16 cellular contexts compared by ENCODE assay signal in the genomic region with DNA sequence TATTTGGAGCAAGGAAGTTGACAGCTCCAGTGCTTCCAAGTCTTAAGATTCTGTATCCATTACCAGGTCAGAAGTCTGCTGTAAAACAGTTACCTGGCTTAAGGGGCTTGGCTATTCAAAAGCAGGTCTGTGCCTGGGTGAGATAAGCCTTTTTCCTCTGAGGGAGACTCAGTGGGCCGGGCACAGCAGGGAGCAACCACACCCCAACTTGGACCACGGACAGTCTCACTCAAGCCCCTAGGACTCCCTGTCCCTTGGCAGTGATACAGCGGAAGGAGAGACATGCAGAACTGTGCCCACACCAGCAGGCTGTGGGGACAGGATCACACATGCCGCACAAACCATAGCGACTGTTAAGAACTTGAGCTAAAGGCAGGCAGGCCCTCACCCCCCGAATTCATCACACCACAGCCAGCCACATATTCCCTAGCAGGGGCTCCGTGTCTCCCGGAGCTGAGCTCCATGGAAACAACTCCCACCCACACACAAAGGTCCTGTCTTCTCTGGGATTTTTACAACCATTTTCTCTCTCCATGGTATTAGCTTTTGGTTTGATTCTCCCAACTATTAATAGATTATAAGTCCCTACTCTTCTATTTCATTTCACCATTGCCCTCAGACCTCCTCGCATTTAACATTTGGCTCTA. TPM values are rescaled to one million over a fixed set of nuclear protein-coding genes. Genes with fewer than 3 reads are reported as not detected.
DNase-seq lines count a peak whose midpoint lies in the region; ATAC-seq, FAIRE-seq and TF ChIP-seq lines count a peak whose summit lies in the region.
"Had no signal": no experiment of that assay in that cellular context is flagged by ENCODE, and none has a peak within 500 bp of the region (broad histone marks: within the 10 kb centered on the region; RNA-seq: fewer than 3 reads in every experiment).

No MANE protein-coding gene starts in this region.

- FAIRE-seq in endothelial cell of umbilical vein (lab: Jason Lieb, UNC): no peak

- H3F3A ChIP-seq in PC-3 (ENCODE audit: low read length, unreplicated experiment): no peaks in the 10 kb centered on the region

- no peaks in the 10 kb centered on the region for H3K79me2 ChIP-seq in PC-3 (ENCODE audit: low read length)
- H3K79me2 ChIP-seq in endothelial cell of umbilical vein (ENCODE audit: control insufficient read depth, insufficient read depth, low read length): no peaks in the 10 kb centered on the region

- intact Hi-C loops in right cardiac atrium (cut with DNase I): loop anchor here in 2 of 4 donors (5.0 to 10.0 kb wide), 2 partner anchors 60 to 67 kb away; no protein-coding TSS in a partner anchor
- intact Hi-C loops in Right ventricle myocardium superior (cut with DNase I): loop anchor here (5.0 to 10.0 kb wide), 2 partner anchors 70 to 617 kb away; no protein-coding TSS in a partner anchor
- intact Hi-C loops in PC-3 (cut with micrococcal nuclease): no loop called here
- intact Hi-C loops in endothelial cell of umbilical vein (cut with micrococcal nuclease): loop anchor here (5.0 kb wide), 2 partner anchors 190 to 620 kb away; no protein-coding TSS in a partner anchor

- no peak overlapping the region for H3K4me3 ChIP-seq in right cardiac atrium (ENCODE audit: low read length)
- H3K4me3 ChIP-seq in PC-3 (ENCODE audit: low read length): no peak overlapping the region
- no peak overlapping the region for H3K4me3 ChIP-seq in endothelial cell of umbilical vein (replicated peaks in 1 of 3; ENCODE audit: insufficient read depth in 1 of 3, low read depth in 1 of 3, low read length in 3 of 3)

- ATAC-seq in right cardiac atrium (peak; percentile 49 to 79), Right ventricle myocardium superior (ENCODE audit: poor library complexity) (no peak), PC-3 (peak; percentile 14; the same call in 1 of the 2 replicates)

- no peak for TF ChIP-seq POLR2A in endothelial cell of umbilical vein (IDR thresholded peaks at IDR 0.05; ENCODE audit: low read depth, low read length)

- POLR2A ChIA-PET in PC-3 (lab: Charles Lee; ENCODE audit: unreplicated experiment) (no interaction called here), endothelial cell of umbilical vein (lab: Charles Lee) (no interaction called here)

- no peak overlapping the region for H2AFZ ChIP-seq in PC-3 (ENCODE audit: low read length)
- no peak overlapping the region for H2AFZ ChIP-seq in endothelial cell of umbilical vein (ENCODE audit: low read depth, low read length)

- H3K4me1 ChIP-seq in right cardiac atrium (ENCODE audit: control insufficient read depth, insufficient read depth, low read length) (no peaks in the 10 kb centered on the region), PC-3 (ENCODE audit: insufficient read depth, low read length) (no peaks in the 10 kb centered on the region), endothelial cell of umbilical vein (ENCODE audit: control insufficient read depth, extremely low read depth, insufficient read depth, low read length) (peaks cover 6% of the 10 kb centered on the region)

- H3K9ac ChIP-seq in PC-3 (ENCODE audit: low read length) (no peak overlapping the region), endothelial cell of umbilical vein (replicated peaks; ENCODE audit: extremely low read depth, insufficient read depth, low read length) (no peak overlapping the region)

- H3K27me3 ChIP-seq in right cardiac atrium (ENCODE audit: control insufficient read depth, insufficient read depth) (no peaks in the 10 kb centered on the region), PC-3 (ENCODE audit: low read length) (no peaks in the 10 kb centered on the region), endothelial cell of umbilical vein (ENCODE audit: control insufficient read depth in 2 of 2, insufficient read depth in 2 of 2, low read length in 2 of 2) (peaks cover 15 to 25% of the 10 kb centered on the region in 2 experiments)

- H3K9me1 ChIP-seq in endothelial cell of umbilical vein (replicated peaks; ENCODE audit: control insufficient read depth, extremely low read depth, insufficient read depth, low read length): no peaks in the 10 kb centered on the region

- 61% methylated on average over 9 of the region's 9 CpGs for WGBS in right cardiac atrium

- H4K20me1 ChIP-seq in PC-3 (ENCODE audit: low read length) (no peaks in the 10 kb centered on the region), endothelial cell of umbilical vein (replicated peaks; ENCODE audit: control insufficient read depth, extremely low read depth, insufficient read depth, low read length) (no peaks in the 10 kb centered on the region)

- no peak for DNase-seq in right cardiac atrium
- no peak for DNase-seq in Right ventricle myocardium superior
- no peak for DNase-seq in PC-3
- DNase-seq in endothelial cell of umbilical vein (ENCODE audit: low read depth, low spot score): no peak
- no peak for DNase-seq in NCI-H774 (lab: John Stamatoyannopoulos, UW)
- DNase-seq in stimulated activated naive CD4-positive, alpha-beta T cell (lab: John Stamatoyannopoulos, UW): no peak
- DNase-seq in NCI-H187 treated with DMSO at 0.1 percent for 48 hours (lab: John Stamatoyannopoulos, UW): no peak
- DNase-seq: KBM-7, NCI-H1048, NCI-H146, RPMI8226, T-helper 1 cell had no signal

- H3K4me2 ChIP-seq in PC-3 (ENCODE audit: low read length) (no peak overlapping the region), endothelial cell of umbilical vein (ENCODE audit: insufficient read depth, low read length) (no peak overlapping the region)

- no peak overlapping the region for H3K27ac ChIP-seq in right cardiac atrium (ENCODE audit: low read length)
- no peak overlapping the region for H3K27ac ChIP-seq in PC-3 (ENCODE audit: low read length)
- H3K27ac ChIP-seq in endothelial cell of umbilical vein (ENCODE audit: insufficient read depth, low read depth, low read length): no peak overlapping the region
- H3K27ac ChIP-seq: HL-60 had no signal

- H3K9me2 ChIP-seq in PC-3 (replicated peaks; ENCODE audit: low read length): no peaks in the 10 kb centered on the region

- BruUV-seq in PC-3 (replicated peaks; lab: Mats Ljungman, UMichigan) (no TSS peak), endothelial cell of umbilical vein (replicated peaks; lab: Mats Ljungman, UMichigan) (no TSS peak)

- dilution Hi-C loops in endothelial cell of umbilical vein (cut with MboI; ENCODE audit: extremely low pct_ligation_motif_present, low sequenced_read_pairs): no loop called here

- TF ChIP-seq CTCF in PC-3 (conservative IDR thresholded peaks at IDR 0.05; ENCODE audit: low read depth, low read length) (no peak), endothelial cell of umbilical vein (IDR thresholded peaks at IDR 0.05; ENCODE audit: extremely low read depth in 1 of 2, insufficient read depth in 1 of 2, low read depth in 1 of 2, low read length in 2 of 2) (no peak)

- H3K9me3 ChIP-seq in right cardiac atrium (ENCODE audit: control insufficient read depth, low read length) (no peaks in the 10 kb centered on the region), PC-3 (ENCODE audit: low read length) (no peaks in the 10 kb centered on the region), endothelial cell of umbilical vein (replicated peaks; ENCODE audit: control insufficient read depth, insufficient read depth, low read length) (no peaks in the 10 kb centered on the region)

- 0 out of 2 replicates have a peak, but pooled peaks cover 5% of the 10 kb centered on the region for H3K36me3 ChIP-seq in PC-3 (ENCODE audit: low read depth, low read length)
- H3K36me3 ChIP-seq in endothelial cell of umbilical vein (ENCODE audit: control insufficient read depth in 2 of 2, extremely low read depth in 1 of 2, insufficient read depth in 2 of 2, low read length in 2 of 2): no peaks in the 10 kb centered on the region

- CTCF ChIA-PET in PC-3 (lab: Charles Lee) (no interaction called here), endothelial cell of umbilical vein (lab: Charles Lee) (interaction anchor here (1.1 to 5.6 kb wide), 5 partner anchors 11 to 68 kb away, joined by 3 to 72 read pairs (median 5); no protein-coding TSS in a partner anchor)

RNA-seq across cellular contexts. Expression of gene GP5, which starts 2.9 kb away (rescaled TPM):
- not detected for total RNA-seq in right cardiac atrium
- 0.07 TPM for polyA plus RNA-seq in right cardiac atrium
- not detected for total RNA-seq in Right ventricle myocardium superior
- total RNA-seq in PC-3 (2014; rRNA removed): not detected in 2 replicates
- total RNA-seq in endothelial cell of umbilical vein: 0.11 TPM in 1 of 2 replicates, not detected in the other
- 0.03 and 0.06 TPM in 2 replicates for polyA plus RNA-seq in endothelial cell of umbilical vein
- polyA plus RNA-seq in endothelial cell of umbilical vein (2011; cell fraction: cytosol; rRNA removed): 0.01 TPM in 1 of 2 replicates, not detected in the other
- polyA plus RNA-seq in endothelial cell of umbilical vein (2011; cell fraction: nucleus; rRNA removed): 0.05 and 0.08 TPM in 2 replicates
- not detected in 2 replicates for polyA plus RNA-seq in endothelial cell of umbilical vein (2012)
- polyA minus RNA-seq in endothelial cell of umbilical vein: 0.17 and 0.19 TPM in 2 replicates
- polyA minus RNA-seq in endothelial cell of umbilical vein (2011; cell fraction: cytosol; rRNA and poly(A)+ RNA removed): not detected
- 0.29 and 0.43 TPM in 2 replicates for polyA minus RNA-seq in endothelial cell of umbilical vein (2011; cell fraction: nucleus; rRNA and poly(A)+ RNA removed)
- total RNA-seq: SK-MEL-5 had no signal
- polyA plus RNA-seq: BJ had no signal

RNA-seq across cellular contexts. Expression of gene LRRC15, which starts 32.4 kb away (rescaled TPM):
- total RNA-seq in right cardiac atrium (under 1 TPM in 3 of 4 donors, not detected in 1; 0.03 to 0.06 (median 0.06) TPM), Right ventricle myocardium superior (0.16 TPM), PC-3 (2014; rRNA removed) (0.29 and 0.36 TPM in 2 replicates), endothelial cell of umbilical vein (not detected in 2 replicates)
- polyA plus RNA-seq in right cardiac atrium (0.07 TPM), endothelial cell of umbilical vein (not detected in 2 replicates)
- not detected in 2 replicates for polyA plus RNA-seq in endothelial cell of umbilical vein (2011; cell fraction: cytosol; rRNA removed)
- polyA plus RNA-seq in endothelial cell of umbilical vein (2011; cell fraction: nucleus; rRNA removed): not detected in 2 replicates
- not detected in 2 replicates for polyA plus RNA-seq in endothelial cell of umbilical vein (2012)
- polyA minus RNA-seq in endothelial cell of umbilical vein: not detected in 2 replicates
- polyA minus RNA-seq in endothelial cell of umbilical vein (2011; cell fraction: cytosol; rRNA and poly(A)+ RNA removed): not detected
- polyA minus RNA-seq in endothelial cell of umbilical vein (2011; cell fraction: nucleus; rRNA and poly(A)+ RNA removed): not detected in 2 replicates
- total RNA-seq: SK-MEL-5 had no signal

RNA-seq across cellular contexts. Expression of gene CPN2, which starts 50.8 kb away (rescaled TPM):
- total RNA-seq in right cardiac atrium (not detected), Right ventricle myocardium superior (2.4 TPM), PC-3 (2014; rRNA removed) (0.07 TPM in 1 of 2 replicates, not detected in the other), endothelial cell of umbilical vein (not detected in 2 replicates)
- polyA plus RNA-seq in right cardiac atrium (0.07 TPM), endothelial cell of umbilical vein (not detected in 2 replicates)
- not detected in 2 replicates for polyA plus RNA-seq in endothelial cell of umbilical vein (2011; cell fraction: cytosol; rRNA removed)
- not detected in 2 replicates for polyA plus RNA-seq in endothelial cell of umbilical vein (2011; cell fraction: nucleus; rRNA removed)
- not detected in 2 replicates for polyA plus RNA-seq in endothelial cell of umbilical vein (2012)
- polyA minus RNA-seq in endothelial cell of umbilical vein: not detected in 2 replicates
- not detected for polyA minus RNA-seq in endothelial cell of umbilical vein (2011; cell fraction: cytosol; rRNA and poly(A)+ RNA removed)
- polyA minus RNA-seq in endothelial cell of umbilical vein (2011; cell fraction: nucleus; rRNA and poly(A)+ RNA removed): not detected in 2 replicates
- total RNA-seq: SK-MEL-5 had no signal
- polyA plus RNA-seq: AG04450, BJ had no signal
